1 cellular context compared by ENCODE assay signal in genomic region chr2:207735513-207735859, GRCh38.
A peak's percentile ranks its signal among the peaks of the same experiment; 100 is the strongest.
TF ChIP-seq lines count a peak whose summit lies in the region.
"Not testable (repeated sequence)": the region's sequence is repeated elsewhere in the genome, so short reads cannot be mapped to it uniquely, and the experiment has no call there.

No MANE protein-coding gene starts in this region.

TF ChIP-seq in HepG2, 621 proteins besides CTCF, POLR2A, EP300 and RAD21:
- TF ChIP-seq REPIN1 (CRISPR knock-in tag; IDR thresholded peaks at IDR 0.05; ENCODE audit: borderline replicate concordance, low read depth), result peak; percentile 60; the same call in 1 of the 2 replicates
- TF ChIP-seq RCOR2 (CRISPR knock-in tag; IDR thresholded peaks at IDR 0.05), result 0 out of 2 replicates have a peak, but pooled peaks have one; percentile 24
- TF ChIP-seq ZSCAN31 (CRISPR knock-in tag; IDR thresholded peaks at IDR 0.05; ENCODE audit: low read depth), result 0 out of 2 replicates have a peak, but pooled peaks have one; percentile 24
- TF ChIP-seq MBD4 (IDR thresholded peaks at IDR 0.05; ENCODE audit: borderline replicate concordance, low read length), result 0 out of 2 replicates have a peak, but pooled peaks have one; percentile 3
- 0 out of 2 replicates have a peak, but pooled peaks have one; percentile 48 for TF ChIP-seq FLYWCH1 (CRISPR knock-in tag; IDR thresholded peaks at IDR 0.05)
- TF ChIP-seq ZNF556 (CRISPR knock-in tag; IDR thresholded peaks at IDR 0.05; ENCODE audit: borderline replicate concordance), result 0 out of 2 replicates have a peak, but pooled peaks have one; percentile 48
- 0 out of 2 replicates have a peak, but pooled peaks have one; percentile 51 for TF ChIP-seq ZNF383 (CRISPR knock-in tag; IDR thresholded peaks at IDR 0.05; ENCODE audit: borderline replicate concordance)
- peak; percentile 47 for TF ChIP-seq SALL1 (CRISPR knock-in tag; IDR thresholded peaks at IDR 0.05)
- peak; percentile 91 for TF ChIP-seq ZMYM3 (CRISPR knock-in tag; IDR thresholded peaks at IDR 0.05)
- 0 out of 2 replicates have a peak, but pooled peaks have one; percentile 29 for TF ChIP-seq ZNF343 (CRISPR knock-in tag; IDR thresholded peaks at IDR 0.05)
- TF ChIP-seq ATF7 (IDR thresholded peaks at IDR 0.05), result not testable (repeated sequence)
- peak; percentile 33; the same call in 1 of the 2 replicates for TF ChIP-seq ATF7 (CRISPR knock-in tag; IDR thresholded peaks at IDR 0.05)
- TF ChIP-seq BORCS8-MEF2B (CRISPR knock-in tag; IDR thresholded peaks at IDR 0.05), result 0 out of 2 replicates have a peak, but pooled peaks have one; percentile 50
- TF ChIP-seq ZNF460 (CRISPR knock-in tag; IDR thresholded peaks at IDR 0.05; ENCODE audit: borderline replicate concordance), result peak; percentile 98
- 0 out of 2 replicates have a peak, but pooled peaks have one; percentile 26 for TF ChIP-seq JUN (CRISPR knock-in tag; IDR thresholded peaks at IDR 0.05)
- 0 out of 2 replicates have a peak, but pooled peaks have one; percentile 12 for TF ChIP-seq TSC22D2 (CRISPR knock-in tag; IDR thresholded peaks at IDR 0.05; ENCODE audit: borderline replicate concordance)
- 0 out of 2 replicates have a peak, but pooled peaks have one; percentile 27 for TF ChIP-seq ZNF34 (CRISPR knock-in tag; IDR thresholded peaks at IDR 0.05; ENCODE audit: borderline replicate concordance)
- 0 out of 2 replicates have a peak, but pooled peaks have one; percentile 32 for TF ChIP-seq ARNTL (CRISPR knock-in tag; IDR thresholded peaks at IDR 0.05)
- peak; percentile 50; the same call in 1 of the 2 replicates for TF ChIP-seq CHD4 (IDR thresholded peaks at IDR 0.05; ENCODE audit: borderline replicate concordance, low read length)
- TF ChIP-seq MTA1 (CRISPR knock-in tag; IDR thresholded peaks at IDR 0.05; ENCODE audit: borderline replicate concordance), result 0 out of 2 replicates have a peak, but pooled peaks have one; percentile 26
- TF ChIP-seq, protein P1, sequence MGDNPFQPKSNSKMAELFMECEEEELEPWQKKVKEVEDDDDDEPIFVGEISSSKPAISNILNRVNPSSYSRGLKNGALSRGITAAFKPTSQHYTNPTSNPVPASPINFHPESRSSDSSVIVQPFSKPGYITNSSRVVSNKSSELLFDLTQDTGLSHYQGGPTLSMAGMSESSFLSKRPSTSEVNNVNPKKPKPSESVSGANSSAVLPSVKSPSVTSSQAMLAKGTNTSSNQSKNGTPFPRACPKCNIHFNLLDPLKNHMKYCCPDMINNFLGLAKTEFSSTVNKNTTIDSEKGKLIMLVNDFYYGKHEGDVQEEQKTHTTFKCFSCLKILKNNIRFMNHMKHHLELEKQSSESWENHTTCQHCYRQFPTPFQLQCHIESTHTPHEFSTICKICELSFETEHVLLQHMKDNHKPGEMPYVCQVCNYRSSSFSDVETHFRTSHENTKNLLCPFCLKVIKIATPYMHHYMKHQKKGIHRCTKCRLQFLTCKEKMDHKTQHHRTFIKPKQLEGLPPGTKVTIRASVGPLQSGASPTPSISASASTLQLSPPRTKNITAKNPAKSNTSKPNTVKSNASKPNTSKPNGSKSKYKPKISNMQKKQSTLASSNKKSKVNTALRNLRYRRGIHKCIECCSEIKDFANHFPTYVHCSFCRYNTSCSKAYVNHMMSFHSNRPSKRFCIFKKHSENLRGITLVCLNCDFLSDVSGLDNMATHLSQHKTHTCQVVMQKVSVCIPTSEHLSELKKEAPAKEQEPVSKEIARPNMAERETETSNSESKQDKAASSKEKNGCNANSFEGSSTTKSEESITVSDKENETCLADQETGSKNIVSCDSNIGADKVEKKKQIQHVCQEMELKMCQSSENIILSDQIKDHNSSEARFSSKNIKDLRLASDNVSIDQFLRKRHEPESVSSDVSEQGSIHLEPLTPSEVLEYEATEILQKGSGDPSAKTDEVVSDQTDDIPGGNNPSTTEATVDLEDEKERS (CRISPR knock-in tag; IDR thresholded peaks at IDR 0.05), result 0 out of 2 replicates have a peak, but pooled peaks have one; percentile 59
- TF ChIP-seq, protein P2, sequence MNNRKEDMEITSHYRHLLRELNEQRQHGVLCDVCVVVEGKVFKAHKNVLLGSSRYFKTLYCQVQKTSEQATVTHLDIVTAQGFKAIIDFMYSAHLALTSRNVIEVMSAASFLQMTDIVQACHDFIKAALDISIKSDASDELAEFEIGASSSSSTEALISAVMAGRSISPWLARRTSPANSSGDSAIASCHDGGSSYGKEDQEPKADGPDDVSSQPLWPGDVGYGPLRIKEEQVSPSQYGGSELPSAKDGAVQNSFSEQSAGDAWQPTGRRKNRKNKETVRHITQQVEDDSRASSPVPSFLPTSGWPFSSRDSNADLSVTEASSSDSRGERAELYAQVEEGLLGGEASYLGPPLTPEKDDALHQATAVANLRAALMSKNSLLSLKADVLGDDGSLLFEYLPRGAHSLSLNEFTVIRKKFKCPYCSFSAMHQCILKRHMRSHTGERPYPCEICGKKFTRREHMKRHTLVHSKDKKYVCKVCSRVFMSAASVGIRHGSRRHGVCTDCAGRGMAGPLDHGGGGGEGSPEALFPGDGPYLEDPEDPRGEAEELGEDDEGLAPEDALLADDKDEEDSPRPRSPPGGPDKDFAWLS (CRISPR knock-in tag; IDR thresholded peaks at IDR 0.05; ENCODE audit: borderline replicate concordance), result 0 out of 2 replicates have a peak, but pooled peaks have one; percentile 33
- 0 out of 2 replicates have a peak, but pooled peaks have one; percentile 1 for TF ChIP-seq ZNF264 (CRISPR knock-in tag; IDR thresholded peaks at IDR 0.05)
- TF ChIP-seq, protein P3, sequence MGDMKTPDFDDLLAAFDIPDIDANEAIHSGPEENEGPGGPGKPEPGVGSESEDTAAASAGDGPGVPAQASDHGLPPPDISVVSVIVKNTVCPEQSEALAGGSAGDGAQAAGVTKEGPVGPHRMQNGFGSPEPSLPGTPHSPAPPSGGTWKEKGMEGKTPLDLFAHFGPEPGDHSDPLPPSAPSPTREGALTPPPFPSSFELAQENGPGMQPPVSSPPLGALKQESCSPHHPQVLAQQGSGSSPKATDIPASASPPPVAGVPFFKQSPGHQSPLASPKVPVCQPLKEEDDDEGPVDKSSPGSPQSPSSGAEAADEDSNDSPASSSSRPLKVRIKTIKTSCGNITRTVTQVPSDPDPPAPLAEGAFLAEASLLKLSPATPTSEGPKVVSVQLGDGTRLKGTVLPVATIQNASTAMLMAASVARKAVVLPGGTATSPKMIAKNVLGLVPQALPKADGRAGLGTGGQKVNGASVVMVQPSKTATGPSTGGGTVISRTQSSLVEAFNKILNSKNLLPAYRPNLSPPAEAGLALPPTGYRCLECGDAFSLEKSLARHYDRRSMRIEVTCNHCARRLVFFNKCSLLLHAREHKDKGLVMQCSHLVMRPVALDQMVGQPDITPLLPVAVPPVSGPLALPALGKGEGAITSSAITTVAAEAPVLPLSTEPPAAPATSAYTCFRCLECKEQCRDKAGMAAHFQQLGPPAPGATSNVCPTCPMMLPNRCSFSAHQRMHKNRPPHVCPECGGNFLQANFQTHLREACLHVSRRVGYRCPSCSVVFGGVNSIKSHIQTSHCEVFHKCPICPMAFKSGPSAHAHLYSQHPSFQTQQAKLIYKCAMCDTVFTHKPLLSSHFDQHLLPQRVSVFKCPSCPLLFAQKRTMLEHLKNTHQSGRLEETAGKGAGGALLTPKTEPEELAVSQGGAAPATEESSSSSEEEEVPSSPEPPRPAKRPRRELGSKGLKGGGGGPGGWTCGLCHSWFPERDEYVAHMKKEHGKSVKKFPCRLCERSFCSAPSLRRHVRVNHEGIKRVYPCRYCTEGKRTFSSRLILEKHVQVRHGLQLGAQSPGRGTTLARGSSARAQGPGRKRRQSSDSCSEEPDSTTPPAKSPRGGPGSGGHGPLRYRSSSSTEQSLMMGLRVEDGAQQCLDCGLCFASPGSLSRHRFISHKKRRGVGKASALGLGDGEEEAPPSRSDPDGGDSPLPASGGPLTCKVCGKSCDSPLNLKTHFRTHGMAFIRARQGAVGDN (CRISPR knock-in tag; IDR thresholded peaks at IDR 0.05), result peak; percentile 24; the same call in 1 of the 2 replicates
- TF ChIP-seq KMT2A (CRISPR knock-in tag; IDR thresholded peaks at IDR 0.05), result peak; percentile 20; the same call in 1 of the 2 replicates
- TF ChIP-seq, protein P4, sequence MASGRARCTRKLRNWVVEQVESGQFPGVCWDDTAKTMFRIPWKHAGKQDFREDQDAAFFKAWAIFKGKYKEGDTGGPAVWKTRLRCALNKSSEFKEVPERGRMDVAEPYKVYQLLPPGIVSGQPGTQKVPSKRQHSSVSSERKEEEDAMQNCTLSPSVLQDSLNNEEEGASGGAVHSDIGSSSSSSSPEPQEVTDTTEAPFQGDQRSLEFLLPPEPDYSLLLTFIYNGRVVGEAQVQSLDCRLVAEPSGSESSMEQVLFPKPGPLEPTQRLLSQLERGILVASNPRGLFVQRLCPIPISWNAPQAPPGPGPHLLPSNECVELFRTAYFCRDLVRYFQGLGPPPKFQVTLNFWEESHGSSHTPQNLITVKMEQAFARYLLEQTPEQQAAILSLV (CRISPR knock-in tag; IDR thresholded peaks at IDR 0.05; ENCODE audit: borderline replicate concordance), result 0 out of 2 replicates have a peak, but pooled peaks have one; percentile 28
- TF ChIP-seq ZNF510 (CRISPR knock-in tag; IDR thresholded peaks at IDR 0.05; ENCODE audit: low read depth), result 0 out of 2 replicates have a peak, but pooled peaks have one; percentile 25
- TF ChIP-seq ZBTB38 (CRISPR knock-in tag; IDR thresholded peaks at IDR 0.05), result 0 out of 2 replicates have a peak, but pooled peaks have one; percentile 37
- 0 out of 2 replicates have a peak, but pooled peaks have one; percentile 3 for TF ChIP-seq TARDBP (CRISPR knock-in tag; IDR thresholded peaks at IDR 0.05)
- TF ChIP-seq HDAC2 (CRISPR knock-in tag; IDR thresholded peaks at IDR 0.05), result peak; percentile 22; the same call in 1 of the 2 replicates
- TF ChIP-seq, protein P5, sequence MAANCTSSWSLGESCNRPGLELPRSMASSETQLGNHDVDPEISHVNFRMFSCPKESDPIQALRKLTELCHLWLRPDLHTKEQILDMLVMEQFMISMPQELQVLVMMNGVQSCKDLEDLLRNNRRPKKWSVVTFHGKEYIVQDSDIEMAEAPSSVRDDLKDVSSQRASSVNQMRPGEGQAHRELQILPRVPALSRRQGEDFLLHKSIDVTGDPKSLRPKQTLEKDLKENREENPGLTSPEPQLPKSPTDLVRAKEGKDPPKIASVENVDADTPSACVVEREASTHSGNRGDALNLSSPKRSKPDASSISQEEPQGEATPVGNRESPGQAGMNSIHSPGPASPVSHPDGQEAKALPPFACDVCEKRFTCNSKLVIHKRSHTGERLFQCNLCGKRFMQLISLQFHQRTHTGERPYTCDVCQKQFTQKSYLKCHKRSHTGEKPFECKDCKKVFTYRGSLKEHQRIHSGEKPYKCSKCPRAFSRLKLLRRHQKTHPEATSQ (CRISPR knock-in tag; IDR thresholded peaks at IDR 0.05; ENCODE audit: borderline replicate concordance), result 0 out of 2 replicates have a peak, but pooled peaks have one; percentile 49
